In the genomic region with DNA sequence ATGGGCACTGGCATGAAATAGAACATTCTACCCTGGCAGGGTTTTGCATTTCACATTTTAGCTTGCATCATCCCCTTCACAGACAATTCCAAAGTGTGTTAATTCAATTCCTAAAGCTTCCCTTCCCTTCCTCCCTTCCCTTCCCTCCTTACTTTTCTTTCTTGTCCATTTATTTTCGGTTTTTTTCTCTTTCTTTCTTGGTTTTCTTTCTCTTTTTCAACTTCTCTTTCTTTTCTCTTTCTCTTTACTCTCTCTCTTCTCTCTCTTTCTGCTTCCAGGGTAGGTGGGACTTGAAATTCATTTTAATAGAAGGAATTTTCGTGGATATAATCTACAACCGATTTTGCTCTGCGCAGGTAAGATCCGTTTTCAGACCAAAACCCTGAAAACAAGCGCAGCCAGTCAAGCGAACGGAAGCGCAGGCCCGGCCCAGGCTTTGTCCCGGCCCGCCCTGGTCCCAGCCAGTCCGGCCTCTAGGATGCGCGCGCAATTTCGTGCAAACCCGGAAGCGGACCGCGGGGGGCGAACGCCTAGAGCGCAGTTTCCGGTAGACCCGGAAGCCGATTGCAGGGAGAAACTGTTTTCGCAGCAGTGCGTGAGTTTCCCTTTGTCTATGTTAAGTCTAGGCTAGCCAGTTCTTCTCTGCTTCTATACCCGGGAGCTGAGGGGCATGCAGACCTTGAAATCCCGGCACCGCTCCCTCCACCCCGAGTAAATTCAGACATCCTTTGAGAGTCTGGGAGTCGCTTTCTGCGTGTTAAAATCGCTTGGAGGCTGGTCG, we compare ENCODE assay signal across 1 cellular context.
TF ChIP-seq lines count a peak whose summit lies in the region.

A gene (plus strand): TSS at position 540 of the 781 bp plus-strand sequence. CDS start 4,165 bp downstream, outside the sequence.

TF ChIP-seq in GM12878, 131 proteins besides CTCF, POLR2A, EP300 and RAD21 (continued from another document and continues in another):
- TF ChIP-seq, protein P1, sequence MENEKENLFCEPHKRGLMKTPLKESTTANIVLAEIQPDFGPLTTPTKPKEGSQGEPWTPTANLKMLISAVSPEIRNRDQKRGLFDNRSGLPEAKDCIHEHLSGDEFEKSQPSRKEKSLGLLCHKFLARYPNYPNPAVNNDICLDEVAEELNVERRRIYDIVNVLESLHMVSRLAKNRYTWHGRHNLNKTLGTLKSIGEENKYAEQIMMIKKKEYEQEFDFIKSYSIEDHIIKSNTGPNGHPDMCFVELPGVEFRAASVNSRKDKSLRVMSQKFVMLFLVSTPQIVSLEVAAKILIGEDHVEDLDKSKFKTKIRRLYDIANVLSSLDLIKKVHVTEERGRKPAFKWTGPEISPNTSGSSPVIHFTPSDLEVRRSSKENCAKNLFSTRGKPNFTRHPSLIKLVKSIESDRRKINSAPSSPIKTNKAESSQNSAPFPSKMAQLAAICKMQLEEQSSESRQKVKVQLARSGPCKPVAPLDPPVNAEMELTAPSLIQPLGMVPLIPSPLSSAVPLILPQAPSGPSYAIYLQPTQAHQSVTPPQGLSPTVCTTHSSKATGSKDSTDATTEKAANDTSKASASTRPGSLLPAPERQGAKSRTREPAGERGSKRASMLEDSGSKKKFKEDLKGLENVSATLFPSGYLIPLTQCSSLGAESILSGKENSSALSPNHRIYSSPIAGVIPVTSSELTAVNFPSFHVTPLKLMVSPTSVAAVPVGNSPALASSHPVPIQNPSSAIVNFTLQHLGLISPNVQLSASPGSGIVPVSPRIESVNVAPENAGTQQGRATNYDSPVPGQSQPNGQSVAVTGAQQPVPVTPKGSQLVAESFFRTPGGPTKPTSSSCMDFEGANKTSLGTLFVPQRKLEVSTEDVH (IDR thresholded peaks at IDR 0.05; ENCODE audit: low read depth, partially characterized antibody) = no peak
- peak; percentile 46 for TF ChIP-seq HCFC1 (IDR thresholded peaks at IDR 0.05; ENCODE audit: low read length)
- no peak for TF ChIP-seq EED (IDR thresholded peaks at IDR 0.05; ENCODE audit: low read depth)
- peak; percentile 27; the same call in 1 of the 2 replicates for TF ChIP-seq RUNX3 (IDR thresholded peaks at IDR 0.05; ENCODE audit: low read length)
- TF ChIP-seq SIN3A (IDR thresholded peaks at IDR 0.05; ENCODE audit: low read depth, low read length) = peak; percentile 45; the same call in 1 of the 2 replicates
- peak; percentile 64; the same call in 1 of the 2 replicates for TF ChIP-seq GATAD2B (conservative IDR thresholded peaks at IDR 0.05; ENCODE audit: low read depth)
- TF ChIP-seq KAT2A (conservative IDR thresholded peaks at IDR 0.05; ENCODE audit: control insufficient read depth, low read depth, low read length) = no peak
- no peak for TF ChIP-seq NFIC (IDR thresholded peaks at IDR 0.05; ENCODE audit: low read depth, low read length)
- no peak for TF ChIP-seq ESRRA (IDR thresholded peaks at IDR 0.05; ENCODE audit: low read length)
- no peak for TF ChIP-seq ZNF622 (IDR thresholded peaks at IDR 0.05)
- TF ChIP-seq, protein P2, sequence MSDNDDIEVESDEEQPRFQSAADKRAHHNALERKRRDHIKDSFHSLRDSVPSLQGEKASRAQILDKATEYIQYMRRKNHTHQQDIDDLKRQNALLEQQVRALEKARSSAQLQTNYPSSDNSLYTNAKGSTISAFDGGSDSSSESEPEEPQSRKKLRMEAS (IDR thresholded peaks at IDR 0.05; ENCODE audit: low read depth, low read length) = no peak
- TF ChIP-seq, protein P3, sequence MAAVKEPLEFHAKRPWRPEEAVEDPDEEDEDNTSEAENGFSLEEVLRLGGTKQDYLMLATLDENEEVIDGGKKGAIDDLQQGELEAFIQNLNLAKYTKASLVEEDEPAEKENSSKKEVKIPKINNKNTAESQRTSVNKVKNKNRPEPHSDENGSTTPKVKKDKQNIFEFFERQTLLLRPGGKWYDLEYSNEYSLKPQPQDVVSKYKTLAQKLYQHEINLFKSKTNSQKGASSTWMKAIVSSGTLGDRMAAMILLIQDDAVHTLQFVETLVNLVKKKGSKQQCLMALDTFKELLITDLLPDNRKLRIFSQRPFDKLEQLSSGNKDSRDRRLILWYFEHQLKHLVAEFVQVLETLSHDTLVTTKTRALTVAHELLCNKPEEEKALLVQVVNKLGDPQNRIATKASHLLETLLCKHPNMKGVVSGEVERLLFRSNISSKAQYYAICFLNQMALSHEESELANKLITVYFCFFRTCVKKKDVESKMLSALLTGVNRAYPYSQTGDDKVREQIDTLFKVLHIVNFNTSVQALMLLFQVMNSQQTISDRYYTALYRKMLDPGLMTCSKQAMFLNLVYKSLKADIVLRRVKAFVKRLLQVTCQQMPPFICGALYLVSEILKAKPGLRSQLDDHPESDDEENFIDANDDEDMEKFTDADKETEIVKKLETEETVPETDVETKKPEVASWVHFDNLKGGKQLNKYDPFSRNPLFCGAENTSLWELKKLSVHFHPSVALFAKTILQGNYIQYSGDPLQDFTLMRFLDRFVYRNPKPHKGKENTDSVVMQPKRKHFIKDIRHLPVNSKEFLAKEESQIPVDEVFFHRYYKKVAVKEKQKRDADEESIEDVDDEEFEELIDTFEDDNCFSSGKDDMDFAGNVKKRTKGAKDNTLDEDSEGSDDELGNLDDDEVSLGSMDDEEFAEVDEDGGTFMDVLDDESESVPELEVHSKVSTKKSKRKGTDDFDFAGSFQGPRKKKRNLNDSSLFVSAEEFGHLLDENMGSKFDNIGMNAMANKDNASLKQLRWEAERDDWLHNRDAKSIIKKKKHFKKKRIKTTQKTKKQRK (IDR thresholded peaks at IDR 0.05; ENCODE audit: low read depth, low read length) = no peak
- TF ChIP-seq DPF2 (IDR thresholded peaks at IDR 0.05) = no peak
- TF ChIP-seq SMAD1 (IDR thresholded peaks at IDR 0.05; ENCODE audit: low read depth, partially characterized antibody) = no peak
- TF ChIP-seq CHD4 (IDR thresholded peaks at IDR 0.05) = no peak
- peak in 1 of 2 experiments; percentile 43; a peak in 1 of 3 replicates for TF ChIP-seq EGR1 (IDR thresholded peaks at IDR 0.05; ENCODE audit: borderline replicate concordance in 1 of 2, low read depth in 2 of 2, low read length in 2 of 2)
- no peak for TF ChIP-seq EZH2 (IDR thresholded peaks at IDR 0.05; ENCODE audit: borderline replicate concordance, control insufficient read depth, low read depth, low read length)
- no peak for TF ChIP-seq TCF12 (IDR thresholded peaks at IDR 0.05; ENCODE audit: low read depth, low read length)
- no peak for TF ChIP-seq ZNF24 (IDR thresholded peaks at IDR 0.05)
- TF ChIP-seq ZNF384 (IDR thresholded peaks at IDR 0.05; ENCODE audit: borderline replicate concordance, low read depth, low read length) = no peak
- peak; percentile 41; the same call in 1 of the 3 replicates for TF ChIP-seq POU2F2 (IDR thresholded peaks at IDR 0.05; ENCODE audit: borderline replicate concordance, low read depth, low read length)
- no peak for TF ChIP-seq CHD2 (IDR thresholded peaks at IDR 0.05; ENCODE audit: borderline replicate concordance, low read depth, low read length)
- no peak for TF ChIP-seq HDAC6 (IDR thresholded peaks at IDR 0.05; ENCODE audit: unreplicated experiment)
- TF ChIP-seq SRF (IDR thresholded peaks at IDR 0.05; ENCODE audit: low read depth in 2 of 2, low read length in 2 of 2) = no peak
- TF ChIP-seq, protein P4, sequence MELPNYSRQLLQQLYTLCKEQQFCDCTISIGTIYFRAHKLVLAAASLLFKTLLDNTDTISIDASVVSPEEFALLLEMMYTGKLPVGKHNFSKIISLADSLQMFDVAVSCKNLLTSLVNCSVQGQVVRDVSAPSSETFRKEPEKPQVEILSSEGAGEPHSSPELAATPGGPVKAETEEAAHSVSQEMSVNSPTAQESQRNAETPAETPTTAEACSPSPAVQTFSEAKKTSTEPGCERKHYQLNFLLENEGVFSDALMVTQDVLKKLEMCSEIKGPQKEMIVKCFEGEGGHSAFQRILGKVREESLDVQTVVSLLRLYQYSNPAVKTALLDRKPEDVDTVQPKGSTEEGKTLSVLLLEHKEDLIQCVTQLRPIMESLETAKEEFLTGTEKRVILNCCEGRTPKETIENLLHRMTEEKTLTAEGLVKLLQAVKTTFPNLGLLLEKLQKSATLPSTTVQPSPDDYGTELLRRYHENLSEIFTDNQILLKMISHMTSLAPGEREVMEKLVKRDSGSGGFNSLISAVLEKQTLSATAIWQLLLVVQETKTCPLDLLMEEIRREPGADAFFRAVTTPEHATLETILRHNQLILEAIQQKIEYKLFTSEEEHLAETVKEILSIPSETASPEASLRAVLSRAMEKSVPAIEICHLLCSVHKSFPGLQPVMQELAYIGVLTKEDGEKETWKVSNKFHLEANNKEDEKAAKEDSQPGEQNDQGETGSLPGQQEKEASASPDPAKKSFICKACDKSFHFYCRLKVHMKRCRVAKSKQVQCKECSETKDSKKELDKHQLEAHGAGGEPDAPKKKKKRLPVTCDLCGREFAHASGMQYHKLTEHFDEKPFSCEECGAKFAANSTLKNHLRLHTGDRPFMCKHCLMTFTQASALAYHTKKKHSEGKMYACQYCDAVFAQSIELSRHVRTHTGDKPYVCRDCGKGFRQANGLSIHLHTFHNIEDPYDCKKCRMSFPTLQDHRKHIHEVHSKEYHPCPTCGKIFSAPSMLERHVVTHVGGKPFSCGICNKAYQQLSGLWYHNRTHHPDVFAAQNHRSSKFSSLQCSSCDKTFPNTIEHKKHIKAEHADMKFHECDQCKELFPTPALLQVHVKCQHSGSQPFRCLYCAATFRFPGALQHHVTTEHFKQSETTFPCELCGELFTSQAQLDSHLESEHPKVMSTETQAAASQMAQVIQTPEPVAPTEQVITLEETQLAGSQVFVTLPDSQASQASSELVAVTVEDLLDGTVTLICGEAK (IDR thresholded peaks at IDR 0.05; ENCODE audit: borderline replicate concordance) = peak; percentile 88
- TF ChIP-seq SUZ12 (IDR thresholded peaks at IDR 0.05; ENCODE audit: unreplicated experiment) = no peak
- TF ChIP-seq, protein P5, sequence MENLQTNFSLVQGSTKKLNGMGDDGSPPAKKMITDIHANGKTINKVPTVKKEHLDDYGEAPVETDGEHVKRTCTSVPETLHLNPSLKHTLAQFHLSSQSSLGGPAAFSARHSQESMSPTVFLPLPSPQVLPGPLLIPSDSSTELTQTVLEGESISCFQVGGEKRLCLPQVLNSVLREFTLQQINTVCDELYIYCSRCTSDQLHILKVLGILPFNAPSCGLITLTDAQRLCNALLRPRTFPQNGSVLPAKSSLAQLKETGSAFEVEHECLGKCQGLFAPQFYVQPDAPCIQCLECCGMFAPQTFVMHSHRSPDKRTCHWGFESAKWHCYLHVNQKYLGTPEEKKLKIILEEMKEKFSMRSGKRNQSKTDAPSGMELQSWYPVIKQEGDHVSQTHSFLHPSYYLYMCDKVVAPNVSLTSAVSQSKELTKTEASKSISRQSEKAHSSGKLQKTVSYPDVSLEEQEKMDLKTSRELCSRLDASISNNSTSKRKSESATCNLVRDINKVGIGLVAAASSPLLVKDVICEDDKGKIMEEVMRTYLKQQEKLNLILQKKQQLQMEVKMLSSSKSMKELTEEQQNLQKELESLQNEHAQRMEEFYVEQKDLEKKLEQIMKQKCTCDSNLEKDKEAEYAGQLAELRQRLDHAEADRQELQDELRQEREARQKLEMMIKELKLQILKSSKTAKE (IDR thresholded peaks at IDR 0.05; ENCODE audit: low read depth, poor library complexity, severe bottlenecking) = no peak
- TF ChIP-seq CREB1 (IDR thresholded peaks at IDR 0.05; ENCODE audit: low read depth) = no peak
- TF ChIP-seq, protein P6, sequence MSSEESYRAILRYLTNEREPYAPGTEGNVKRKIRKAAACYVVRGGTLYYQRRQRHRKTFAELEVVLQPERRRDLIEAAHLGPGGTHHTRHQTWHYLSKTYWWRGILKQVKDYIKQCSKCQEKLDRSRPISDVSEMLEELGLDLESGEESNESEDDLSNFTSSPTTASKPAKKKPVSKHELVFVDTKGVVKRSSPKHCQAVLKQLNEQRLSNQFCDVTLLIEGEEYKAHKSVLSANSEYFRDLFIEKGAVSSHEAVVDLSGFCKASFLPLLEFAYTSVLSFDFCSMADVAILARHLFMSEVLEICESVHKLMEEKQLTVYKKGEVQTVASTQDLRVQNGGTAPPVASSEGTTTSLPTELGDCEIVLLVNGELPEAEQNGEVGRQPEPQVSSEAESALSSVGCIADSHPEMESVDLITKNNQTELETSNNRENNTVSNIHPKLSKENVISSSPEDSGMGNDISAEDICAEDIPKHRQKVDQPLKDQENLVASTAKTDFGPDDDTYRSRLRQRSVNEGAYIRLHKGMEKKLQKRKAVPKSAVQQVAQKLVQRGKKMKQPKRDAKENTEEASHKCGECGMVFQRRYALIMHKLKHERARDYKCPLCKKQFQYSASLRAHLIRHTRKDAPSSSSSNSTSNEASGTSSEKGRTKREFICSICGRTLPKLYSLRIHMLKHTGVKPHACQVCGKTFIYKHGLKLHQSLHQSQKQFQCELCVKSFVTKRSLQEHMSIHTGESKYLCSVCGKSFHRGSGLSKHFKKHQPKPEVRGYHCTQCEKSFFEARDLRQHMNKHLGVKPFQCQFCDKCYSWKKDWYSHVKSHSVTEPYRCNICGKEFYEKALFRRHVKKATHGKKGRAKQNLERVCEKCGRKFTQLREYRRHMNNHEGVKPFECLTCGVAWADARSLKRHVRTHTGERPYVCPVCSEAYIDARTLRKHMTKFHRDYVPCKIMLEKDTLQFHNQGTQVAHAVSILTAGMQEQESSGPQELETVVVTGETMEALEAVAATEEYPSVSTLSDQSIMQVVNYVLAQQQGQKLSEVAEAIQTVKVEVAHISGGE (CRISPR knock-in tag; IDR thresholded peaks at IDR 0.05) = no peak
- no peak for TF ChIP-seq RAD51 (IDR thresholded peaks at IDR 0.05)
- no peak for TF ChIP-seq MEF2B (IDR thresholded peaks at IDR 0.05; ENCODE audit: partially characterized antibody, poor library complexity, severe bottlenecking)
- no peak for TF ChIP-seq HDAC2 (IDR thresholded peaks at IDR 0.05)
- TF ChIP-seq, protein P7, sequence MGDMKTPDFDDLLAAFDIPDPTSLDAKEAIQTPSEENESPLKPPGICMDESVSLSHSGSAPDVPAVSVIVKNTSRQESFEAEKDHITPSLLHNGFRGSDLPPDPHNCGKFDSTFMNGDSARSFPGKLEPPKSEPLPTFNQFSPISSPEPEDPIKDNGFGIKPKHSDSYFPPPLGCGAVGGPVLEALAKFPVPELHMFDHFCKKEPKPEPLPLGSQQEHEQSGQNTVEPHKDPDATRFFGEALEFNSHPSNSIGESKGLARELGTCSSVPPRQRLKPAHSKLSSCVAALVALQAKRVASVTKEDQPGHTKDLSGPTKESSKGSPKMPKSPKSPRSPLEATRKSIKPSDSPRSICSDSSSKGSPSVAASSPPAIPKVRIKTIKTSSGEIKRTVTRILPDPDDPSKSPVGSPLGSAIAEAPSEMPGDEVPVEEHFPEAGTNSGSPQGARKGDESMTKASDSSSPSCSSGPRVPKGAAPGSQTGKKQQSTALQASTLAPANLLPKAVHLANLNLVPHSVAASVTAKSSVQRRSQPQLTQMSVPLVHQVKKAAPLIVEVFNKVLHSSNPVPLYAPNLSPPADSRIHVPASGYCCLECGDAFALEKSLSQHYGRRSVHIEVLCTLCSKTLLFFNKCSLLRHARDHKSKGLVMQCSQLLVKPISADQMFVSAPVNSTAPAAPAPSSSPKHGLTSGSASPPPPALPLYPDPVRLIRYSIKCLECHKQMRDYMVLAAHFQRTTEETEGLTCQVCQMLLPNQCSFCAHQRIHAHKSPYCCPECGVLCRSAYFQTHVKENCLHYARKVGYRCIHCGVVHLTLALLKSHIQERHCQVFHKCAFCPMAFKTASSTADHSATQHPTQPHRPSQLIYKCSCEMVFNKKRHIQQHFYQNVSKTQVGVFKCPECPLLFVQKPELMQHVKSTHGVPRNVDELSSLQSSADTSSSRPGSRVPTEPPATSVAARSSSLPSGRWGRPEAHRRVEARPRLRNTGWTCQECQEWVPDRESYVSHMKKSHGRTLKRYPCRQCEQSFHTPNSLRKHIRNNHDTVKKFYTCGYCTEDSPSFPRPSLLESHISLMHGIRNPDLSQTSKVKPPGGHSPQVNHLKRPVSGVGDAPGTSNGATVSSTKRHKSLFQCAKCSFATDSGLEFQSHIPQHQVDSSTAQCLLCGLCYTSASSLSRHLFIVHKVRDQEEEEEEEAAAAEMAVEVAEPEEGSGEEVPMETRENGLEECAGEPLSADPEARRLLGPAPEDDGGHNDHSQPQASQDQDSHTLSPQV (IDR thresholded peaks at IDR 0.05) = no peak
